ENCODE assay signal across 18 cellular contexts in the genomic region with DNA sequence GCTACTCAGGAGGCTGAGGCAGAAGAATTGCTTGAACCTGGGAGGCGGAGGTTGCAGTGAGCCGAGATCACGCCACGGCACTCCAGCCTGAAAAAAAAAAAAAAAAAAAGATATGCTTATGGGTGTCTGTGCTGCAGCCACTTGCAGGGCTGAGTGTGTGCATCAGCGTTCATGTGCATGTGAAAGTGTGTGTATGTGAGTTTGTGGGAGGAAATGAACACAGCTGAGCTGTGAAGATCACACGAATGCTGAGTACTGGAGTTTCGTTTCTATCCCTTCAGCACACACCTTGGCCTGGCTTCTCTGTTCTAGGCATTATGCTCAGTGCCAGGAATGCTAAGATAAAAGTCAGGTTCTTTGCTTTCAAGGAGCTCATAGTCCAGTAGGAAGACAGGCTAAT. TPM values are rescaled to one million over a fixed set of nuclear protein-coding genes. Genes with fewer than 3 reads are reported as not detected.
A peak's percentile ranks its signal among the peaks of the same experiment; 100 is the strongest.
DNase-seq lines count a peak whose midpoint lies in the region; ATAC-seq and TF ChIP-seq lines count a peak whose summit lies in the region.
"Had no signal": no experiment of that assay in that cellular context is flagged by ENCODE, and none has a peak within 500 bp of the region (broad histone marks: within the 10 kb centered on the region; RNA-seq: fewer than 3 reads in every experiment).

No MANE protein-coding gene starts in this region.

- H3K4me3 ChIP-seq in DND-41 (ENCODE audit: low read depth in 1 of 2, low read length in 2 of 2) = no peak overlapping the region
- no peak overlapping the region for H3K4me3 ChIP-seq in Jurkat, Clone E6-1 (ENCODE audit: low read length)
- H3K4me3 ChIP-seq: A549, GM23248 had no signal

- intact Hi-C loops in CD4-positive, alpha-beta T cell (cut with DNase I, micrococcal nuclease) = no loop called here

- H3K9me3 ChIP-seq in DND-41 (ENCODE audit: insufficient read depth, low read length, severe bottlenecking) = no peaks in the 10 kb centered on the region
- H3K9me3 ChIP-seq in CD4-positive, alpha-beta T cell (ENCODE audit: control insufficient read depth, low read length) = no peaks in the 10 kb centered on the region
- H3K9me3 ChIP-seq: A549, BE2C, Caco-2 had no signal

- peak overlapping the region; percentile 3 for H3K27ac Mint-ChIP-seq in activated T-cell treated with anti-CD3 and anti-CD28 coated beads, Interleukin-2, amount 50 U/mL, for 72 hours
- H3K27ac Mint-ChIP-seq in chondrocyte (ENCODE audit: unreplicated experiment) = no peak overlapping the region
- H3K27ac Mint-ChIP-seq in CD4-positive, alpha-beta T cell = no peak overlapping the region

- H3K4me1 ChIP-seq in DND-41 (ENCODE audit: insufficient read depth, low read length) = no peaks in the 10 kb centered on the region
- H3K4me1 ChIP-seq: A549, BE2C, Caco-2 had no signal

- no peak overlapping the region for H3K4me2 ChIP-seq in DND-41 (ENCODE audit: insufficient read depth, low read length)
- H3K4me2 ChIP-seq: A549 had no signal

- POLR2A ChIA-PET in CD4-positive, alpha-beta T cell (lab: Charles Lee) = no interaction called here

- peaks cover 32% of the 10 kb centered on the region for H3K4me1 Mint-ChIP-seq in activated T-cell treated with anti-CD3 and anti-CD28 coated beads, Interleukin-2, amount 50 U/mL, for 72 hours (ENCODE audit: low read depth)
- peaks cover 16% of the 10 kb centered on the region for H3K4me1 Mint-ChIP-seq in chondrocyte (ENCODE audit: low read depth)
- H3K4me1 Mint-ChIP-seq in CD4-positive, alpha-beta T cell (ENCODE audit: low read depth) = peaks cover 13% of the 10 kb centered on the region

- CTCF ChIA-PET in CD4-positive, alpha-beta T cell (lab: Charles Lee) = interaction anchor here (0.6 kb wide), 1 partner anchor 96 kb away, joined by 3 read pairs; no protein-coding TSS in a partner anchor

- no peaks in the 10 kb centered on the region for H3K27me3 ChIP-seq in DND-41 (ENCODE audit: insufficient read depth, low read length, poor library complexity)
- no peaks in the 10 kb centered on the region for H3K27me3 ChIP-seq in CD4-positive, alpha-beta T cell (ENCODE audit: control insufficient read depth, insufficient read depth, low read length)
- H3K27me3 ChIP-seq: BE2C had no signal

- TF ChIP-seq CTCF in DND-41 (IDR thresholded peaks at IDR 0.05; ENCODE audit: borderline replicate concordance, extremely low read depth, low read length, poor library complexity, severe bottlenecking) = no peak
- no peak for TF ChIP-seq CTCF in chondrocyte (IDR thresholded peaks at IDR 0.05)
- no peak for TF ChIP-seq CTCF in CD4-positive, alpha-beta T cell (IDR thresholded peaks at IDR 0.05)

- peak; percentile 52 to 56 for ATAC-seq in activated T-cell treated with anti-CD3 and anti-CD28 coated beads, Interleukin-2, amount 50 U/mL, for 72 hours (replicated peaks in 1 of 2)
- ATAC-seq in DND-41 (ENCODE audit: insufficient read depth, low read depth) (0 out of 3 replicates have a peak, but pooled peaks have one; percentile 31), HG03571 (IDR thresholded peaks at IDR 0.05; ENCODE audit: unreplicated experiment) (no peak)
- ATAC-seq in CD4-positive, alpha-beta T cell (ENCODE audit: poor library complexity) = no peak
- ATAC-seq: A549, HepG2 had no signal

- H4K20me1 ChIP-seq in DND-41 (ENCODE audit: insufficient read depth, low read length) = no peaks in the 10 kb centered on the region

- no peak overlapping the region for H3K9ac ChIP-seq in DND-41 (ENCODE audit: low read depth, low read length)
- H3K9ac ChIP-seq: GM23248 had no signal

- DNase-seq in activated T-cell treated with anti-CD3 and anti-CD28 coated beads, Interleukin-2, amount 50 U/mL, for 72 hours = no peak
- DNase-seq in activated T-cell treated with anti-CD3 and anti-CD28 coated beads, Interleukin-2, amount 50 U/mL, for 48 hours = no peak
- DNase-seq in DND-41 (no peak), chondrocyte (ENCODE audit: low spot score) (peak; percentile 1)
- DNase-seq in Jurkat, Clone E6-1 (ENCODE audit: low read depth, low spot score) = peak; percentile 24
- no peak for DNase-seq in stimulated activated CD4-positive, alpha-beta T cell treated with anti-CD3 and anti-CD28 coated beads, Interleukin-2, amount 100 ng/mL, for 24 hours
- DNase-seq in CD4-positive, alpha-beta T cell = no peak
- DNase-seq: BE2C; Caco-2; CD8-positive, alpha-beta memory T cell; GF-D8; GM23248; H7 had no signal

- H3K9me3 Mint-ChIP-seq in activated T-cell treated with anti-CD3 and anti-CD28 coated beads, Interleukin-2, amount 50 U/mL, for 72 hours = no peaks in the 10 kb centered on the region
- no peaks in the 10 kb centered on the region for H3K9me3 Mint-ChIP-seq in chondrocyte (ENCODE audit: low read depth)
- H3K9me3 Mint-ChIP-seq in CD4-positive, alpha-beta T cell = no peaks in the 10 kb centered on the region
- H3K9me3 Mint-ChIP-seq: CD8-positive, alpha-beta memory T cell had no signal

- no peak overlapping the region for H3K27ac ChIP-seq in DND-41 (ENCODE audit: low read length)
- no peak overlapping the region for H3K27ac ChIP-seq in CD4-positive, alpha-beta T cell (ENCODE audit: low read depth, low read length)
- H3K27ac ChIP-seq: A549, C4-2B, GM23248 had no signal

- no peak overlapping the region for H2AFZ ChIP-seq in DND-41 (ENCODE audit: low read depth, low read length)
- H2AFZ ChIP-seq: GM23248 had no signal

- H3K36me3 Mint-ChIP-seq in activated T-cell treated with anti-CD3 and anti-CD28 coated beads, Interleukin-2, amount 50 U/mL, for 72 hours (ENCODE audit: insufficient read depth in 2 of 2) = no peaks in the 10 kb centered on the region
- H3K36me3 Mint-ChIP-seq in chondrocyte (ENCODE audit: low read depth) = peaks cover 2% of the 10 kb centered on the region
- H3K36me3 Mint-ChIP-seq in CD4-positive, alpha-beta T cell (ENCODE audit: low read depth) = no peaks in the 10 kb centered on the region
- H3K36me3 Mint-ChIP-seq: CD8-positive, alpha-beta memory T cell had no signal

- H3K79me2 ChIP-seq in DND-41 (ENCODE audit: insufficient read depth, low read length) = no peaks in the 10 kb centered on the region

- peaks cover 15% of the 10 kb centered on the region for H3K27me3 Mint-ChIP-seq in activated T-cell treated with anti-CD3 and anti-CD28 coated beads, Interleukin-2, amount 50 U/mL, for 72 hours (ENCODE audit: low read depth)
- H3K27me3 Mint-ChIP-seq in chondrocyte (ENCODE audit: low read depth) = peaks cover 6% of the 10 kb centered on the region
- peaks cover 3% of the 10 kb centered on the region for H3K27me3 Mint-ChIP-seq in CD4-positive, alpha-beta T cell

- no peaks in the 10 kb centered on the region for H3K36me3 ChIP-seq in DND-41 (ENCODE audit: insufficient read depth, low read length)
- H3K36me3 ChIP-seq: BE2C had no signal

- peak overlapping the region in 1 of 2 donors; percentile 12 for H3K4me3 Mint-ChIP-seq in activated T-cell treated with anti-CD3 and anti-CD28 coated beads, Interleukin-2, amount 50 U/mL, for 72 hours
- H3K4me3 Mint-ChIP-seq in chondrocyte (ENCODE audit: unreplicated experiment) = no peak overlapping the region
- H3K4me3 Mint-ChIP-seq in CD4-positive, alpha-beta T cell = no peak overlapping the region
- H3K4me3 Mint-ChIP-seq: CD8-positive, alpha-beta memory T cell had no signal

RNA-seq across cellular contexts. Expression of a gene that starts 12.0 kb away (rescaled TPM):
- total RNA-seq in activated T-cell treated with anti-CD3 and anti-CD28 coated beads, Interleukin-2, amount 50 U/mL, for 72 hours = not detected
- polyA plus RNA-seq in Jurkat, Clone E6-1 (2012; ENCODE audit: insufficient read depth, insufficient read length) = 7.2 TPM
- not detected in 3 replicates for total RNA-seq in chondrocyte
- not detected for total RNA-seq in CD4-positive, alpha-beta T cell
- total RNA-seq: CD8-positive, alpha-beta memory T cell; GM23248; HepG2 had no signal
- polyA plus RNA-seq: AG04450; CD8-positive, alpha-beta memory T cell; GM23248; HepG2 had no signal

Comparison
In these comparisons a context has a peak if more than half of its experiments do, and no peak if none do; other contexts are left out.
1. ATAC-seq: peak in activated T-cell treated with anti-CD3 and anti-CD28 coated beads, Interleukin-2, amount 50 U/mL, for 72 hours (2 of 2) and DND-41 (single experiment); none in HG03571 (single experiment) and CD4-positive, alpha-beta T cell (single experiment).
2. DNase-seq: peak in Jurkat, Clone E6-1 (single experiment) and chondrocyte (single experiment); none in activated T-cell treated with anti-CD3 and anti-CD28 coated beads, Interleukin-2, amount 50 U/mL, for 72 hours (0 of 2), activated T-cell treated with anti-CD3 and anti-CD28 coated beads, Interleukin-2, amount 50 U/mL, for 48 hours (0 of 2), DND-41 (single experiment), stimulated activated CD4-positive, alpha-beta T cell treated with anti-CD3 and anti-CD28 coated beads, Interleukin-2, amount 100 ng/mL, for 24 hours (0 of 2) and CD4-positive, alpha-beta T cell (0 of 10).